12 cellular contexts compared by ENCODE assay signal in the genomic region with DNA sequence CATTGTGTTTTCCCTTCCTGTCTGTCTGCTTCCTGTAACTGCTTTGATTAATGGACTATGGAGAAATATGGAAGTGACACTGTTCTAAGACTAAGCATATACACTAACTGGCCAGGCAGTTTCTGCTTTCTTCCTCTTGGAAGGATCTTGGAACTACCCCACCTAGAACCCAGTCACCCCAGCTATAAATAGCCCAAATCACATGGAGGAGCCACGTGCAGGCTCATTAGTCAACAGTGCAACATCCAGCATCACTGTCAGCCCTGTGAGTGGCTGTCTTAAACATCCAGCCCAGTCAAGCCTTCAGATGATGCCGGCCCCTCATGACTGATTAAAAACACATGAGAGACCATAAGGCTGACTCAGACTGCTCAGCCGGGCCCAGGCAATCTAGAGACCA. TPM values are rescaled to one million over a fixed set of nuclear protein-coding genes. Genes with fewer than 3 reads are reported as not detected.
DNase-seq lines count a peak whose midpoint lies in the region; ATAC-seq lines count a peak whose summit lies in the region.
"Had no signal": no experiment of that assay in that cellular context is flagged by ENCODE, and none has a peak within 500 bp of the region (broad histone marks: within the 10 kb centered on the region; RNA-seq: fewer than 3 reads in every experiment).

No MANE protein-coding gene starts in this region.

- DNase-seq in GM04503 (ENCODE audit: low read depth) (peak; percentile 56), SJSA1 (ENCODE audit: low read depth in 1 of 2, low spot score in 2 of 2) (peak; percentile 62 to 74), fibroblast of the conjunctiva (ENCODE audit: low read depth) (peak; percentile 78), skeletal muscle cell (ENCODE audit: low read depth) (peak; percentile 50), GM19240 (ENCODE audit: insufficient read length, low spot score) (no peak), H7 (no peak)
- DNase-seq: activated CD4-positive, alpha-beta T cell treated with anti-CD3 and anti-CD28 coated beads, Interleukin-2, amount 10 ng/mL, durations not matched to agents 24 days and 14 days; effector CD4-positive, alpha-beta T cell; NCI-H2171; stimulated activated naive CD4-positive, alpha-beta T cell had no signal

- peak overlapping the region; percentile 50 for H3K27ac ChIP-seq in SJSA1

- H3K4me3 ChIP-seq in SJSA1 (no peak overlapping the region), skeletal muscle cell (ENCODE audit: low read depth, low read length) (no peak overlapping the region), H7 (ENCODE audit: insufficient read depth, low read depth, low read length) (no peak overlapping the region)

- H3K9me3 ChIP-seq in SJSA1 (replicated peaks) = peaks cover 7% of the 10 kb centered on the region; the same call in 1 of the 2 replicates

- peaks cover 52% of the 10 kb centered on the region for H3K4me1 ChIP-seq in SJSA1 (replicated peaks)

- ATAC-seq in GM19395 (IDR thresholded peaks at IDR 0.05; ENCODE audit: unreplicated experiment) (no peak), GM21717 (IDR thresholded peaks at IDR 0.05; ENCODE audit: unreplicated experiment) (no peak)

- H3K27me3 ChIP-seq in SJSA1 (replicated peaks) = no peaks in the 10 kb centered on the region
- H3K27me3 ChIP-seq in H7 (ENCODE audit: control insufficient read depth, insufficient read depth, low read length) = no peaks in the 10 kb centered on the region

- H3K36me3 ChIP-seq in SJSA1 = peaks cover 18% of the 10 kb centered on the region
- no peaks in the 10 kb centered on the region; the same call in 1 of the 2 replicates for H3K36me3 ChIP-seq in H7 (replicated peaks; ENCODE audit: control insufficient read depth, insufficient read depth, low read length)

RNA-seq across cellular contexts. Expression of gene BCAT1, which starts 39.2 kb away (rescaled TPM):
- 102 and 107 TPM in 2 replicates for total RNA-seq in SJSA1 (2014; rRNA removed; shearing (Covaris generic))
- total RNA-seq in H7 (2014; rRNA removed; shearing (Covaris generic)) = 150 and 157 TPM in 2 replicates

Comparison
In these comparisons a context has a peak if more than half of its experiments do, and no peak if none do; other contexts are left out.
1. DNase-seq: peak in GM04503 (single experiment), SJSA1 (2 of 2), fibroblast of the conjunctiva (single experiment) and skeletal muscle cell (single experiment); none in GM19240 (single experiment) and H7 (single experiment).